Comparison of ENCODE assay signal across 8 cellular contexts in genomic region chr1:26287033-26287711, GRCh38. TPM values are rescaled to one million over a fixed set of nuclear protein-coding genes. Genes with fewer than 3 reads are reported as not detected.
DNase-seq lines count a peak whose midpoint lies in the region; ATAC-seq and TF ChIP-seq lines count a peak whose summit lies in the region.

No MANE protein-coding gene starts in this region.

- H3K36me3 Mint-ChIP-seq in HFFc6 (ENCODE audit: low read depth), result no peaks in the 10 kb centered on the region; the same call in 1 of the 2 replicates
- H3K36me3 Mint-ChIP-seq in T-helper 17 cell (ENCODE audit: low read depth), result peaks cover 11% of the 10 kb centered on the region
- peaks cover 6% of the 10 kb centered on the region for H3K36me3 Mint-ChIP-seq in endodermal cell (ENCODE audit: low read depth)
- H3K36me3 Mint-ChIP-seq in stimulated activated effector memory CD8-positive, alpha-beta T cell treated with anti-CD3 and anti-CD28 coated beads, Interleukin-12 subunit alpha, Interleukin-12 subunit beta, amount 100 ng/mL, for 72 hours, result peaks cover 57% of the 10 kb centered on the region

- peaks cover 3% of the 10 kb centered on the region for H3K4me1 ChIP-seq in endodermal cell (ENCODE audit: control insufficient read depth, insufficient read depth, low read length)

- DNase-seq in GM10248 (ENCODE audit: extremely low spot score) (peak; percentile 58), HFFc6 (no peak), T-helper 17 cell (peak; percentile 49 to 65 (median 58)), endodermal cell (no peak), NCI-H2107 treated with DMSO at 0.1 percent for 48 hours (lab: John Stamatoyannopoulos, UW; ENCODE audit: unreplicated experiment) (no peak), SHP77 (lab: John Stamatoyannopoulos, UW) (no peak)
- DNase-seq in stimulated activated effector memory CD8-positive, alpha-beta T cell treated with anti-CD3 and anti-CD28 coated beads, Interleukin-12 subunit alpha, Interleukin-12 subunit beta, amount 100 ng/mL, for 72 hours (ENCODE audit: low spot score in 2 of 2), result peak in 1 of 2 donors; percentile 79

- H3K4me3 ChIP-seq in endodermal cell (ENCODE audit: low read length), result no peak overlapping the region

- H3K9ac ChIP-seq in endodermal cell (ENCODE audit: extremely low read depth, low read length, poor library complexity, severe bottlenecking), result no peak overlapping the region

- H3K27me3 Mint-ChIP-seq in HFFc6 (ENCODE audit: insufficient read depth), result peaks cover 2% of the 10 kb centered on the region
- H3K27me3 Mint-ChIP-seq in T-helper 17 cell, result no peaks in the 10 kb centered on the region
- H3K27me3 Mint-ChIP-seq in endodermal cell (ENCODE audit: insufficient read depth), result no peaks in the 10 kb centered on the region

- POLR2A ChIA-PET in GM10248 (lab: Yijun Ruan, JAX), result interaction anchor here (1.1 kb wide), 1 partner anchor 31 kb away, joined by 3 read pairs; the partner anchor contains the start of gene CD52

- 88 to 89% methylated on average over 6 to 8 of the region's 8 CpGs for WGBS in endodermal cell (ENCODE audit: insufficient coverage in 1 of 2, insufficient read length in 1 of 2), 2 experiments

- H3K27ac ChIP-seq in endodermal cell (ENCODE audit: low read depth, low read length), result peak overlapping the region; percentile 44

- H3K4me3 Mint-ChIP-seq in HFFc6, result no peak overlapping the region
- peak overlapping the region; percentile 92 for H3K4me3 Mint-ChIP-seq in T-helper 17 cell
- no peak overlapping the region for H3K4me3 Mint-ChIP-seq in endodermal cell
- peak overlapping the region; percentile 76 for H3K4me3 Mint-ChIP-seq in stimulated activated effector memory CD8-positive, alpha-beta T cell treated with anti-CD3 and anti-CD28 coated beads, Interleukin-12 subunit alpha, Interleukin-12 subunit beta, amount 100 ng/mL, for 72 hours

- H3K27me3 ChIP-seq in endodermal cell (ENCODE audit: control insufficient read depth, insufficient read depth, low read length, poor library complexity, severe bottlenecking), result no peaks in the 10 kb centered on the region

- CTCF ChIA-PET in GM10248 (lab: Yijun Ruan, JAX), result interaction anchor here (1.1 to 21.9 kb wide), 8 partner anchors 8 to 129 kb away, joined by 3 to 690 read pairs (median 50); partner anchors contain the start of genes CD52, SH3BGRL3 and UBXN11

- H3K27ac Mint-ChIP-seq in HFFc6, result peak overlapping the region; percentile 13
- peak overlapping the region; percentile 99 for H3K27ac Mint-ChIP-seq in T-helper 17 cell
- no peak overlapping the region for H3K27ac Mint-ChIP-seq in endodermal cell
- peak overlapping the region; percentile 93 for H3K27ac Mint-ChIP-seq in stimulated activated effector memory CD8-positive, alpha-beta T cell treated with anti-CD3 and anti-CD28 coated beads, Interleukin-12 subunit alpha, Interleukin-12 subunit beta, amount 100 ng/mL, for 72 hours

- TF ChIP-seq CTCF in GM10248 (IDR thresholded peaks at IDR 0.05; ENCODE audit: control extremely low read depth, extremely low read depth, low read depth, missing control alignments), result no peak
- no peak for TF ChIP-seq CTCF in HFFc6 (IDR thresholded peaks at IDR 0.05)
- TF ChIP-seq CTCF in endodermal cell (conservative IDR thresholded peaks at IDR 0.05), result no peak

- peaks cover 57% of the 10 kb centered on the region for H3K4me1 Mint-ChIP-seq in HFFc6 (ENCODE audit: low read depth)
- H3K4me1 Mint-ChIP-seq in T-helper 17 cell, result peaks cover 87% of the 10 kb centered on the region
- H3K4me1 Mint-ChIP-seq in endodermal cell, result peaks cover 22% of the 10 kb centered on the region
- peaks cover 98% of the 10 kb centered on the region for H3K4me1 Mint-ChIP-seq in stimulated activated effector memory CD8-positive, alpha-beta T cell treated with anti-CD3 and anti-CD28 coated beads, Interleukin-12 subunit alpha, Interleukin-12 subunit beta, amount 100 ng/mL, for 72 hours

- H3K36me3 ChIP-seq in endodermal cell (ENCODE audit: control insufficient read depth, insufficient read depth, low read length), result peaks cover 5% of the 10 kb centered on the region

- H3K9me3 ChIP-seq in T-helper 17 cell (ENCODE audit: control insufficient read depth, low read length, poor library complexity, severe bottlenecking) (no peaks in the 10 kb centered on the region), endodermal cell (ENCODE audit: control insufficient read depth, low read length) (no peaks in the 10 kb centered on the region)

- no peaks in the 10 kb centered on the region for H3K9me3 Mint-ChIP-seq in HFFc6
- no peaks in the 10 kb centered on the region for H3K9me3 Mint-ChIP-seq in endodermal cell
- no peaks in the 10 kb centered on the region for H3K9me3 Mint-ChIP-seq in stimulated activated effector memory CD8-positive, alpha-beta T cell treated with anti-CD3 and anti-CD28 coated beads, Interleukin-12 subunit alpha, Interleukin-12 subunit beta, amount 100 ng/mL, for 72 hours

- ATAC-seq in T-helper 17 cell (peak; percentile 62), GM18858 (IDR thresholded peaks at IDR 0.05; ENCODE audit: unreplicated experiment) (no peak)
- peak; percentile 53 for ATAC-seq in stimulated activated effector memory CD8-positive, alpha-beta T cell treated with anti-CD3 and anti-CD28 coated beads, Interleukin-12 subunit alpha, Interleukin-12 subunit beta, amount 100 ng/mL, for 72 hours

RNA-seq across cellular contexts. Expression of gene SH3BGRL3, which starts 7.3 kb away (rescaled TPM):
- total RNA-seq in HFFc6 (2021; fragmentation: NEBNext Ultra II Directional; extraction: Animal tissue kit (Norgen Biotek cat#: 25700)), result 100 to 1,000 TPM; 731 to 914 (median 779) TPM
- total RNA-seq in T-helper 17 cell (100 to 1,000 TPM; 361 to 435 TPM), endodermal cell (100 to 1,000 TPM; 119 to 132 TPM)
- 187 TPM for polyA plus RNA-seq in endodermal cell (2013, experiment 1 of 2)
- 194 TPM for polyA plus RNA-seq in endodermal cell (2013, experiment 2 of 2)

RNA-seq across cellular contexts. Expression of gene UBXN11, which starts 19.3 kb away (rescaled TPM):
- 10 to 100 TPM in 4 of 6 experiments, 1 to 10 TPM in 2; 9.5 to 11.9 (median 10.5) TPM for total RNA-seq in HFFc6 (2021; fragmentation: NEBNext Ultra II Directional; extraction: Animal tissue kit (Norgen Biotek cat#: 25700))
- total RNA-seq in T-helper 17 cell, result 10 to 100 TPM; 44.6 to 45.1 TPM
- 10 to 100 TPM; 24.3 to 30.3 TPM for total RNA-seq in endodermal cell
- 18.5 TPM for polyA plus RNA-seq in endodermal cell (2013, experiment 1 of 2)
- polyA plus RNA-seq in endodermal cell (2013, experiment 2 of 2), result 19.1 TPM

RNA-seq across cellular contexts. Expression of gene CD52, which starts 30.6 kb away (rescaled TPM):
- total RNA-seq in HFFc6 (2021; fragmentation: NEBNext Ultra II Directional; extraction: Animal tissue kit (Norgen Biotek cat#: 25700)), result not detected
- total RNA-seq in T-helper 17 cell (1,000 to 10,000 TPM; 1,152 to 1,411 TPM), endodermal cell (1 to 10 TPM; 3.7 to 4.4 TPM)
- polyA plus RNA-seq in endodermal cell (2013, experiment 1 of 2), result 0.82 TPM
- not detected for polyA plus RNA-seq in endodermal cell (2013, experiment 2 of 2)

RNA-seq across cellular contexts. Expression of gene CEP85, which starts 53.2 kb away (rescaled TPM):
- 1 to 10 TPM; 4.9 to 8.6 (median 8.4) TPM for total RNA-seq in HFFc6 (2021; fragmentation: NEBNext Ultra II Directional; extraction: Animal tissue kit (Norgen Biotek cat#: 25700))
- 10 to 100 TPM; 12.5 to 14.3 TPM for total RNA-seq in T-helper 17 cell
- 10 to 100 TPM; 25.6 to 43.6 TPM for total RNA-seq in endodermal cell
- polyA plus RNA-seq in endodermal cell (2013, experiment 1 of 2), result 35.5 TPM
- polyA plus RNA-seq in endodermal cell (2013, experiment 2 of 2), result 29.0 TPM

Comparison
In these comparisons a context has a peak if more than half of its experiments do, and no peak if none do; other contexts are left out.
1. DNase-seq: peak in GM10248 (single experiment) and T-helper 17 cell (3 of 3); none in HFFc6 (single experiment), endodermal cell (single experiment), NCI-H2107 treated with DMSO at 0.1 percent for 48 hours (single experiment) and SHP77 (0 of 2).
2. H3K4me3 Mint-ChIP-seq: peak in T-helper 17 cell (single experiment) and stimulated activated effector memory CD8-positive, alpha-beta T cell treated with anti-CD3 and anti-CD28 coated beads, Interleukin-12 subunit alpha, Interleukin-12 subunit beta, amount 100 ng/mL, for 72 hours (single experiment); none in HFFc6 (single experiment) and endodermal cell (single experiment).
3. RNA of gene CD52, which starts 30.6 kb away (total RNA-seq): 1,152 to 1,411 TPM in T-helper 17 cell; 3.7 to 4.4 TPM in endodermal cell and not detected in HFFc6; every median in the first group is over 100 times any median in the second.